ENCODE assay signal across 8 cellular contexts in the genomic region with DNA sequence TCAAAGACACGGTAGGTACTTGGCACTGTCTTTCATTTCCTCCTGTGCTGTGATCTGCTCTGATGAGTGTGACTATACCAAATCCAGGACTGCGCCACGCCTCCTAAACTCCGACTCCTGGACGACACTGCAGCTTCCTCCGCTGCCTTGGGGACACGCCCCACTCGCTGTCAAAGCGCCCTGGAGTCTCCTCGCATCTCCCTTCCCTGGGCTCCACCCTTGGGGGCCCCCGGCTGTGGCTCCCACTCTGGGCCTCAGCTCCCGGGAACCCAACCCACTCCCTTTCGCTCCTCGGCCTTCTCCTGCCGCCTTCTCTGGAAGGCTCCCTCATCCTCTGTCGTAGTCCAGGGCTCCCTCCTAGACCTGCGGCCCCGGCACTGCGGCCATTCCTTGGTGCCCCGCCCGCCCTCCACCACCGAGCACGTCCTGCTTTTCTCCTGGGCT.
A peak's percentile ranks its signal among the peaks of the same experiment; 100 is the strongest.
DNase-seq lines count a peak whose midpoint lies in the region; ATAC-seq and TF ChIP-seq lines count a peak whose summit lies in the region.

No MANE protein-coding gene starts in this region.

- TF ChIP-seq CTCF in CD8-positive, alpha-beta T cell (IDR thresholded peaks at IDR 0.05), result no peak
- TF ChIP-seq CTCF in epithelial cell of proximal tubule (conservative IDR thresholded peaks at IDR 0.05; ENCODE audit: low read depth, low read length) (no peak), prostate gland (IDR thresholded peaks at IDR 0.05) (no peak)

- no peak overlapping the region for H3K27ac ChIP-seq in CD8-positive, alpha-beta T cell (ENCODE audit: low read depth, low read length)
- H3K27ac ChIP-seq in prostate gland, result no peak overlapping the region

- no peaks in the 10 kb centered on the region for H3K36me3 ChIP-seq in CD8-positive, alpha-beta T cell (ENCODE audit: insufficient read depth, low read length)
- H3K36me3 ChIP-seq in prostate gland, result no peaks in the 10 kb centered on the region

- DNase-seq in CD8-positive, alpha-beta T cell, result peak in 3 of 7 experiments; percentile 12 to 34 (median 22)
- peak; percentile 49 for DNase-seq in OCI-M1 (lab: John Stamatoyannopoulos, UW)
- no peak for DNase-seq in epithelial cell of proximal tubule (ENCODE audit: low read depth)
- DNase-seq in prostate gland (ENCODE audit: low spot score), result peak; percentile 28
- DNase-seq in SKM-1 (lab: John Stamatoyannopoulos, UW; ENCODE audit: unreplicated experiment), result no peak
- no peak for DNase-seq in OCI-M2 (lab: John Stamatoyannopoulos, UW; ENCODE audit: unreplicated experiment)
- DNase-seq in HPDE6-E6E7 (ENCODE audit: extremely low spot score), result no peak

- H3K27ac Mint-ChIP-seq in CD8-positive, alpha-beta T cell, result no peak overlapping the region

- no peaks in the 10 kb centered on the region for H3K4me1 ChIP-seq in CD8-positive, alpha-beta T cell (ENCODE audit: insufficient read depth, low read length)
- no peaks in the 10 kb centered on the region for H3K4me1 ChIP-seq in prostate gland (replicated peaks)

- peak overlapping the region; percentile 17 for H3K4me3 ChIP-seq in CD8-positive, alpha-beta T cell (ENCODE audit: low read depth, low read length)
- peak overlapping the region; percentile 33 for H3K4me3 ChIP-seq in epithelial cell of proximal tubule (ENCODE audit: low read depth, low read length)
- H3K4me3 ChIP-seq in prostate gland, result peak overlapping the region in 1 of 2 donors; percentile 16

- CTCF ChIA-PET in CD8-positive, alpha-beta T cell (lab: Charles Lee), result interaction anchor here (0.7 to 1.5 kb wide), 3 partner anchors 84 to 724 kb away, joined by 3 read pairs; no protein-coding TSS in a partner anchor

- no peaks in the 10 kb centered on the region for H3K27me3 ChIP-seq in CD8-positive, alpha-beta T cell (ENCODE audit: insufficient read depth, low read length)
- H3K27me3 ChIP-seq in prostate gland (replicated peaks; ENCODE audit: insufficient read depth), result no peaks in the 10 kb centered on the region

- peaks cover 15% of the 10 kb centered on the region for H3K4me1 Mint-ChIP-seq in CD8-positive, alpha-beta T cell (ENCODE audit: low read depth)

- no peaks in the 10 kb centered on the region for H3K9me3 ChIP-seq in CD8-positive, alpha-beta T cell (ENCODE audit: low read length)
- no peaks in the 10 kb centered on the region for H3K9me3 ChIP-seq in prostate gland

- WGBS in prostate gland, result 23% methylated on average over 23 of the region's 23 CpGs

- POLR2A ChIA-PET in CD8-positive, alpha-beta T cell (lab: Charles Lee), result interaction anchor here (0.6 kb wide), 1 partner anchor 285 kb away, joined by 4 read pairs; no protein-coding TSS in a partner anchor

- H3K9me3 Mint-ChIP-seq in CD8-positive, alpha-beta T cell, result peaks cover 4% of the 10 kb centered on the region

- intact Hi-C loops in CD8-positive, alpha-beta T cell (cut with DNase I, micrococcal nuclease), result no loop called here
- intact Hi-C loops in prostate gland (cut with DNase I), result no loop called here

- H3K27me3 Mint-ChIP-seq in CD8-positive, alpha-beta T cell (ENCODE audit: low read depth), result peaks cover 4% of the 10 kb centered on the region

- ATAC-seq in CD8-positive, alpha-beta T cell, result peak; percentile 66
- no peak for ATAC-seq in HG03571 (IDR thresholded peaks at IDR 0.05; ENCODE audit: unreplicated experiment)

- no peaks in the 10 kb centered on the region for H3K36me3 Mint-ChIP-seq in CD8-positive, alpha-beta T cell

- TF ChIP-seq POLR2A in prostate gland (IDR thresholded peaks at IDR 0.05), result no peak

- H3K4me3 Mint-ChIP-seq in CD8-positive, alpha-beta T cell, result peak overlapping the region; percentile 81

Comparison
In these comparisons a context has a peak if more than half of its experiments do, and no peak if none do; other contexts are left out.
1. DNase-seq: peak in OCI-M1 (single experiment) and prostate gland (single experiment); none in epithelial cell of proximal tubule (single experiment), SKM-1 (single experiment), OCI-M2 (single experiment) and HPDE6-E6E7 (single experiment).